Comparison of ENCODE assay signal across 1 cellular context in the genomic region with DNA sequence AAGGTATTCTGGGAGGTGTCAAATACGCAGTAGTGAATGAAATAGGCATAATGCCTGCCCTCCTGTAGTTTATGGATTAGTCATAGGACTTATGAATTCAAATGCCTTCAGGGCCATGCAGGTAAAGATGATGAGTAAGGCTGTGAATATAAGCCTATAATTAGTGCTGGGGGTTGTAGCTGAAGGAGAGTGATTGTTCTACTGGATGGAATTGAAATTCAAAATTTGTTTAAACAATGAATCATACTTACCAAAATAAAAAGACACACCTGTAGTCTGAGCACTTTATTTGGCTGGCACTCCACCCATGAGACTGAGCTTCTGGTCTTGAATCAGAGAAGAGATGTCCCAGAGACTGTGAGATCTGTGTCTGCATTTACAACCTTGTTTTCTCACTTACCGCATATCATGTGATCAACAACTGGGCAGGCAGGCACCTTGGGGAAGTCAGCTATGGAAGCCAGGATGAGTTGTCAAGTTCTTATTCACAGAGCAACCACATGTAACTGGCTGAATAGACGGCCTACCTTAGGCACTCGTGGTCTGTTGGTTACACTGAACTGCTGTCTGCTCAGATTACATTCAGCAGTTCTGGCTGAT.
TF ChIP-seq lines count a peak whose summit lies in the region.

No MANE protein-coding gene starts in this region.

TF ChIP-seq in GM12878, 131 proteins besides CTCF, POLR2A, EP300 and RAD21 (continued from another document):
- TF ChIP-seq IRF3 (IDR thresholded peaks at IDR 0.05) (no peak), NR2C1 (IDR thresholded peaks at IDR 0.05) (no peak), NFIC (IDR thresholded peaks at IDR 0.05; ENCODE audit: low read depth, low read length) (no peak), HCFC1 (IDR thresholded peaks at IDR 0.05; ENCODE audit: low read length) (no peak)
- TF ChIP-seq, protein P1, sequence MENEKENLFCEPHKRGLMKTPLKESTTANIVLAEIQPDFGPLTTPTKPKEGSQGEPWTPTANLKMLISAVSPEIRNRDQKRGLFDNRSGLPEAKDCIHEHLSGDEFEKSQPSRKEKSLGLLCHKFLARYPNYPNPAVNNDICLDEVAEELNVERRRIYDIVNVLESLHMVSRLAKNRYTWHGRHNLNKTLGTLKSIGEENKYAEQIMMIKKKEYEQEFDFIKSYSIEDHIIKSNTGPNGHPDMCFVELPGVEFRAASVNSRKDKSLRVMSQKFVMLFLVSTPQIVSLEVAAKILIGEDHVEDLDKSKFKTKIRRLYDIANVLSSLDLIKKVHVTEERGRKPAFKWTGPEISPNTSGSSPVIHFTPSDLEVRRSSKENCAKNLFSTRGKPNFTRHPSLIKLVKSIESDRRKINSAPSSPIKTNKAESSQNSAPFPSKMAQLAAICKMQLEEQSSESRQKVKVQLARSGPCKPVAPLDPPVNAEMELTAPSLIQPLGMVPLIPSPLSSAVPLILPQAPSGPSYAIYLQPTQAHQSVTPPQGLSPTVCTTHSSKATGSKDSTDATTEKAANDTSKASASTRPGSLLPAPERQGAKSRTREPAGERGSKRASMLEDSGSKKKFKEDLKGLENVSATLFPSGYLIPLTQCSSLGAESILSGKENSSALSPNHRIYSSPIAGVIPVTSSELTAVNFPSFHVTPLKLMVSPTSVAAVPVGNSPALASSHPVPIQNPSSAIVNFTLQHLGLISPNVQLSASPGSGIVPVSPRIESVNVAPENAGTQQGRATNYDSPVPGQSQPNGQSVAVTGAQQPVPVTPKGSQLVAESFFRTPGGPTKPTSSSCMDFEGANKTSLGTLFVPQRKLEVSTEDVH (IDR thresholded peaks at IDR 0.05; ENCODE audit: low read depth, partially characterized antibody), result no peak
- TF ChIP-seq, protein P2, sequence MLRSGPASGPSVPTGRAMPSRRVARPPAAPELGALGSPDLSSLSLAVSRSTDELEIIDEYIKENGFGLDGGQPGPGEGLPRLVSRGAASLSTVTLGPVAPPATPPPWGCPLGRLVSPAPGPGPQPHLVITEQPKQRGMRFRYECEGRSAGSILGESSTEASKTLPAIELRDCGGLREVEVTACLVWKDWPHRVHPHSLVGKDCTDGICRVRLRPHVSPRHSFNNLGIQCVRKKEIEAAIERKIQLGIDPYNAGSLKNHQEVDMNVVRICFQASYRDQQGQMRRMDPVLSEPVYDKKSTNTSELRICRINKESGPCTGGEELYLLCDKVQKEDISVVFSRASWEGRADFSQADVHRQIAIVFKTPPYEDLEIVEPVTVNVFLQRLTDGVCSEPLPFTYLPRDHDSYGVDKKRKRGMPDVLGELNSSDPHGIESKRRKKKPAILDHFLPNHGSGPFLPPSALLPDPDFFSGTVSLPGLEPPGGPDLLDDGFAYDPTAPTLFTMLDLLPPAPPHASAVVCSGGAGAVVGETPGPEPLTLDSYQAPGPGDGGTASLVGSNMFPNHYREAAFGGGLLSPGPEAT (IDR thresholded peaks at IDR 0.05; ENCODE audit: low read depth), result no peak
